7 cellular contexts compared by ENCODE assay signal in genomic region chr16:77191259-77191969, GRCh38. TPM values are rescaled to one million over a fixed set of nuclear protein-coding genes. Genes with fewer than 3 reads are reported as not detected.
DNase-seq lines count a peak whose midpoint lies in the region; ATAC-seq, FAIRE-seq and TF ChIP-seq lines count a peak whose summit lies in the region.

No MANE protein-coding gene starts in this region.

- POLR2A ChIA-PET in GM10248 (lab: Yijun Ruan, JAX) = no interaction called here

- no peaks in the 10 kb centered on the region for H3K9me3 ChIP-seq in pancreas

- TF ChIP-seq CTCF in HL-60 (IDR thresholded peaks at IDR 0.05; ENCODE audit: insufficient read depth, low read length) (no peak), fibroblast of villous mesenchyme (IDR thresholded peaks at IDR 0.05; ENCODE audit: insufficient read depth, low read depth, low read length) (no peak), pancreas (IDR thresholded peaks at IDR 0.05) (no peak), GM10248 (IDR thresholded peaks at IDR 0.05; ENCODE audit: control extremely low read depth, extremely low read depth, low read depth, missing control alignments) (no peak)

- H3K36me3 ChIP-seq in pancreas = peaks cover 0 to 16% (median 5%) of the 10 kb centered on the region in 3 donors

- CTCF ChIA-PET in GM10248 (lab: Yijun Ruan, JAX) = interaction anchor here (0.7 to 5.1 kb wide), 2 partner anchors 10 to 21 kb away, joined by 3 to 24 read pairs; no protein-coding TSS in a partner anchor

- no peak for FAIRE-seq in pancreas (lab: Jason Lieb, UNC)

- WGBS in pancreas, 2 donors = 3 to 4% methylated on average over 24 of the region's 24 CpGs

- H3K4me1 ChIP-seq in pancreas = peaks cover 0 to 8% (median 3%) of the 10 kb centered on the region in 3 donors

- H3K4me3 ChIP-seq in HL-60 (replicated peaks; ENCODE audit: insufficient read depth, low read length) (peak overlapping the region; percentile 73), fibroblast of villous mesenchyme (ENCODE audit: low read depth, low read length) (peak overlapping the region; percentile 96), pancreas (peak overlapping the region; percentile 57 to 78 (median 64))

- peak in 1 of 2 experiments; percentile 46 for DNase-seq in HL-60 (ENCODE audit: low read depth in 1 of 2, low spot score in 1 of 2)
- DNase-seq in activated CD8-positive, alpha-beta memory T cell treated with anti-CD3 and anti-CD28 coated beads, Interleukin-2, amount 50 U/mL, for 4 hours = peak; percentile 37
- peak; percentile 11 for DNase-seq in fibroblast of villous mesenchyme (ENCODE audit: low read depth)
- peak in 4 of 6 donors; percentile 35 to 71 (median 50) for DNase-seq in pancreas
- no peak for DNase-seq in GM10248 (ENCODE audit: extremely low spot score)

- no peaks in the 10 kb centered on the region for H3K27me3 ChIP-seq in HL-60 (ENCODE audit: insufficient read depth, poor library complexity, severe bottlenecking)
- no peaks in the 10 kb centered on the region for H3K27me3 ChIP-seq in pancreas

- ATAC-seq in GM18511 (IDR thresholded peaks at IDR 0.05; ENCODE audit: unreplicated experiment) (peak; percentile 0), pancreas (peak in 1 of 4 donors; percentile 5), GM19351 (IDR thresholded peaks at IDR 0.05; ENCODE audit: unreplicated experiment) (no peak)

- intact Hi-C loops in pancreas (cut with DNase I) = no loop called here

- H3K27ac ChIP-seq in HL-60 (replicated peaks) = peak overlapping the region; percentile 92
- H3K27ac ChIP-seq in pancreas = peak overlapping the region; percentile 95 to 99 (median 97)

RNA-seq across cellular contexts. Expression of gene MON1B, which starts 0.4 kb away (rescaled TPM):
- total RNA-seq in fibroblast of villous mesenchyme = 10.4 and 11.0 TPM in 2 replicates
- total RNA-seq in pancreas = 10 to 100 TPM; 16.7 to 35.9 (median 23.8) TPM
- 10 to 100 TPM; 14.8 to 17.9 TPM for polyA plus RNA-seq in pancreas

RNA-seq across cellular contexts. Expression of gene SYCE1L, which starts 7.8 kb away (rescaled TPM):
- total RNA-seq in fibroblast of villous mesenchyme (0.32 TPM in 1 of 2 replicates, not detected in the other), pancreas (1 to 10 TPM in 5 of 6 donors, under 1 TPM in 1; 0.52 to 3.6 (median 3.1) TPM)
- 1 to 10 TPM; 4.3 to 8.2 TPM for polyA plus RNA-seq in pancreas
